12 cellular contexts compared by ENCODE assay signal in the genomic region with DNA sequence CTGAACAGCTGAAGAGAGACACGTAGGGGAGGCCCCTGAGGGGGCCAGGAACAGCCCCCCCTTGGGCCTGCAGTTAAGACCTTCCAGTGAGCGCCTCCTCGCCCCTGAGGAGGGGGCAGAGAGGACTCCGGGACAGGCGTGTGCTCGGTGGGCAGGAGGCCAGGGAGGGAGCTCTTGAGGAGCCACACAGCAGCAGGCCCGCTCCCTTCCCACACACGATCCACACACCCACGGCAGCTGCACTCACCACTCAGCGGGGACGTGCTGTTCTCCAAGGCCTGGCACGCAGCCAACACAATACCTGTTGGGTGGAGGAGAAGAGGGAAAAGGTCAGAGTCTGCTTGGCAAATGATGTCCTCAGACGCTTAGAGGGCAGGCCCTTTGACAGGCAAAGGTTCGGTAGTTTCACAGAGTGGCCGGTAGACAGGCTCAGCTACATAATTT. TPM values are rescaled to one million over a fixed set of nuclear protein-coding genes. Genes with fewer than 3 reads are reported as not detected.
A peak's percentile ranks its signal among the peaks of the same experiment; 100 is the strongest.
DNase-seq lines count a peak whose midpoint lies in the region; ATAC-seq, FAIRE-seq and TF ChIP-seq lines count a peak whose summit lies in the region.
"Had no signal": no experiment of that assay in that cellular context is flagged by ENCODE, and none has a peak within 500 bp of the region (broad histone marks: within the 10 kb centered on the region; RNA-seq: fewer than 3 reads in every experiment).

No MANE protein-coding gene starts in this region.

- no peak for TF ChIP-seq RAD21 in HepG2 (CRISPR knock-in tag; IDR thresholded peaks at IDR 0.05)

- H3K9ac ChIP-seq in HepG2 (ENCODE audit: insufficient read depth, low read depth, low read length): no peak overlapping the region

- in situ Hi-C loops in HepG2 (cut with HindIII; ENCODE audit: extremely low pct_ligation_motif_present, low pct_unique_long_range_greater_than_20kb): no loop called here
- in situ Hi-C loops in KBM-7 (cut with MboI; ENCODE audit: low pct_unique_long_range_greater_than_20kb, low sequenced_read_pairs): no loop called here

- WGBS in HepG2 (ENCODE audit: low lambda C conversion rate): 50% methylated on average over 10 of the region's 15 CpGs

- peak overlapping the region; percentile 46; the same call in 1 of the 2 replicates for H3K4me2 ChIP-seq in HepG2 (ENCODE audit: low read depth, low read length)

- H3K27me3 ChIP-seq in HepG2 (ENCODE audit: control insufficient read depth in 1 of 2, insufficient read depth in 2 of 2, low read length in 2 of 2) (no peaks in the 10 kb centered on the region), BE2C (no peaks in the 10 kb centered on the region)

- CTCF ChIA-PET in HepG2 (lab: Yijun Ruan, JAX; ENCODE audit: low intra/inter-chr PET ratio, low total read pairs): no interaction called here

- no peaks in the 10 kb centered on the region; the same call in 1 of the 2 replicates for H4K20me1 ChIP-seq in HepG2 (ENCODE audit: insufficient read depth, low read length)

- no peak overlapping the region for H2AFZ ChIP-seq in HepG2 (ENCODE audit: low read length)

- DNase-seq in DMS153 (lab: John Stamatoyannopoulos, UW) (peak; percentile 76), NCI-H146 (lab: John Stamatoyannopoulos, UW) (peak; percentile 50), SHP77 (lab: John Stamatoyannopoulos, UW) (peak; percentile 58 to 68), HepG2 (ENCODE audit: low spot score) (peak; percentile 42), BE2C (no peak), hepatic stellate cell (ENCODE audit: low spot score) (no peak), KBM-7 (no peak)
- DNase-seq: activated CD4-positive, alpha-beta T cell treated with anti-CD3 and anti-CD28 coated beads, Interleukin-2, amount 10 ng/mL, durations not matched to agents 24 days and 14 days; activated naive CD4-positive, alpha-beta T cell treated with anti-CD3 and anti-CD28 coated beads for 36 hours had no signal

- no peak for TF ChIP-seq POLR2A in HepG2 (IDR thresholded peaks at IDR 0.05; ENCODE audit: insufficient read depth in 1 of 2, low read depth in 2 of 2, low read length in 2 of 2)

- H3K79me2 ChIP-seq in HepG2 (ENCODE audit: insufficient read depth, low read length): peaks cover under 1% of the 10 kb centered on the region

- POLR2A ChIA-PET in HepG2 (lab: Yijun Ruan, JAX): interaction anchor here (0.9 kb wide), 1 partner anchor 10 kb away, joined by 5 read pairs; no protein-coding TSS in a partner anchor

- ATAC-seq in HepG2 (peak; percentile 60), GM18520 (IDR thresholded peaks at IDR 0.05; ENCODE audit: unreplicated experiment) (no peak)

- H3K27ac ChIP-seq in HepG2 (ENCODE audit: extremely low read length, insufficient read depth, low read length): no peak overlapping the region

- peaks cover 38% of the 10 kb centered on the region for H3K4me1 ChIP-seq in HepG2 (ENCODE audit: insufficient read depth, low read length)
- no peaks in the 10 kb centered on the region for H3K4me1 ChIP-seq in BE2C

- no TSS peak for BruUV-seq in HepG2 (replicated peaks; lab: Mats Ljungman, UMichigan)

- peak overlapping the region in 1 of 3 experiments; percentile 13; a peak in 1 of 6 replicates for H3K4me3 ChIP-seq in HepG2 (replicated peaks in 1 of 3; ENCODE audit: insufficient read depth in 1 of 3, low read depth in 2 of 3, low read length in 3 of 3)
- H3K4me3 ChIP-seq in BE2C (ENCODE audit: low read depth, low read length): no peak overlapping the region

- TF ChIP-seq EP300 in HepG2 (IDR thresholded peaks at IDR 0.05; ENCODE audit: low read depth in 2 of 2, low read length in 2 of 2) (no peak), HepG2 (CRISPR knock-in tag; IDR thresholded peaks at IDR 0.05; ENCODE audit: borderline replicate concordance) (no peak)

- peaks cover 0 to 2% of the 10 kb centered on the region in 2 experiments; a peak in 2 of 5 replicates for H3K36me3 ChIP-seq in HepG2 (replicated peaks in 1 of 2; ENCODE audit: control insufficient read depth in 1 of 2, insufficient read depth in 2 of 2, low read length in 2 of 2)
- no peaks in the 10 kb centered on the region for H3K36me3 ChIP-seq in BE2C

- H3K9me3 ChIP-seq in HepG2 (ENCODE audit: low read length): no peaks in the 10 kb centered on the region
- no peaks in the 10 kb centered on the region for H3K9me3 ChIP-seq in BE2C

- intact Hi-C loops in HepG2 (cut with micrococcal nuclease; ENCODE audit: unreplicated experiment): no loop called here

- FAIRE-seq in HepG2 (lab: Jason Lieb, UNC): peak; percentile 56
- FAIRE-seq: colon, frontal cortex had no signal

- TF ChIP-seq CTCF in HepG2 (CRISPR knock-in tag; IDR thresholded peaks at IDR 0.05) (no peak), BE2C (IDR thresholded peaks at IDR 0.05; ENCODE audit: low read depth, low read length) (no peak)

TF ChIP-seq in HepG2, 621 proteins besides CTCF, POLR2A, EP300 and RAD21 (continues in another document):
- TF ChIP-seq AGO1 (IDR thresholded peaks at IDR 0.05; ENCODE audit: low read depth, low read length, poor library complexity, severe bottlenecking) (no peak), NFIC (IDR thresholded peaks at IDR 0.05; ENCODE audit: low read length) (0 out of 2 replicates have a peak, but pooled peaks have one; percentile 29), ZNF3 (CRISPR knock-in tag; IDR thresholded peaks at IDR 0.05) (no peak), ZNF558 (CRISPR knock-in tag; IDR thresholded peaks at IDR 0.05; ENCODE audit: borderline replicate concordance) (no peak), NFKB2 (CRISPR knock-in tag; IDR thresholded peaks at IDR 0.05; ENCODE audit: borderline replicate concordance) (peak; percentile 58; the same call in 1 of the 2 replicates), HOXA5 (CRISPR knock-in tag; IDR thresholded peaks at IDR 0.05) (no peak), SALL1 (CRISPR knock-in tag; IDR thresholded peaks at IDR 0.05) (peak; percentile 75), ZFP62 (CRISPR knock-in tag; IDR thresholded peaks at IDR 0.05) (no peak), NR2F6 (IDR thresholded peaks at IDR 0.05) (peak; percentile 15; the same call in 1 of the 2 replicates), NR2F6 (CRISPR knock-in tag; IDR thresholded peaks at IDR 0.05) (0 out of 2 replicates have a peak, but pooled peaks have one; percentile 33)
- TF ChIP-seq, protein P1, sequence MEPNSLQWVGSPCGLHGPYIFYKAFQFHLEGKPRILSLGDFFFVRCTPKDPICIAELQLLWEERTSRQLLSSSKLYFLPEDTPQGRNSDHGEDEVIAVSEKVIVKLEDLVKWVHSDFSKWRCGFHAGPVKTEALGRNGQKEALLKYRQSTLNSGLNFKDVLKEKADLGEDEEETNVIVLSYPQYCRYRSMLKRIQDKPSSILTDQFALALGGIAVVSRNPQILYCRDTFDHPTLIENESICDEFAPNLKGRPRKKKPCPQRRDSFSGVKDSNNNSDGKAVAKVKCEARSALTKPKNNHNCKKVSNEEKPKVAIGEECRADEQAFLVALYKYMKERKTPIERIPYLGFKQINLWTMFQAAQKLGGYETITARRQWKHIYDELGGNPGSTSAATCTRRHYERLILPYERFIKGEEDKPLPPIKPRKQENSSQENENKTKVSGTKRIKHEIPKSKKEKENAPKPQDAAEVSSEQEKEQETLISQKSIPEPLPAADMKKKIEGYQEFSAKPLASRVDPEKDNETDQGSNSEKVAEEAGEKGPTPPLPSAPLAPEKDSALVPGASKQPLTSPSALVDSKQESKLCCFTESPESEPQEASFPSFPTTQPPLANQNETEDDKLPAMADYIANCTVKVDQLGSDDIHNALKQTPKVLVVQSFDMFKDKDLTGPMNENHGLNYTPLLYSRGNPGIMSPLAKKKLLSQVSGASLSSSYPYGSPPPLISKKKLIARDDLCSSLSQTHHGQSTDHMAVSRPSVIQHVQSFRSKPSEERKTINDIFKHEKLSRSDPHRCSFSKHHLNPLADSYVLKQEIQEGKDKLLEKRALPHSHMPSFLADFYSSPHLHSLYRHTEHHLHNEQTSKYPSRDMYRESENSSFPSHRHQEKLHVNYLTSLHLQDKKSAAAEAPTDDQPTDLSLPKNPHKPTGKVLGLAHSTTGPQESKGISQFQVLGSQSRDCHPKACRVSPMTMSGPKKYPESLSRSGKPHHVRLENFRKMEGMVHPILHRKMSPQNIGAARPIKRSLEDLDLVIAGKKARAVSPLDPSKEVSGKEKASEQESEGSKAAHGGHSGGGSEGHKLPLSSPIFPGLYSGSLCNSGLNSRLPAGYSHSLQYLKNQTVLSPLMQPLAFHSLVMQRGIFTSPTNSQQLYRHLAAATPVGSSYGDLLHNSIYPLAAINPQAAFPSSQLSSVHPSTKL (CRISPR knock-in tag; IDR thresholded peaks at IDR 0.05): peak; percentile 33; the same call in 1 of the 2 replicates
- TF ChIP-seq, protein P2, sequence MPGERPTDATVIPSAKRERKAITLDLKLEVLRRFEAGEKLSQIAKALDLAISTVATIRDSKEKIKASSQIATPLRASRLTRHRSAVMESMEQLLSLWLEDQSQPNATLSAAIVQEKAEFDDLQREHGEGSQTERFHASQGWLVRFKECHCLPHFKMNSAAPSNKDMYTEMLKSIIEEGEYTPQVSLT (CRISPR knock-in tag; IDR thresholded peaks at IDR 0.05; ENCODE audit: borderline replicate concordance, low read depth): no peak

RNA-seq across cellular contexts. Expression of a gene that starts 39.0 kb away (rescaled TPM):
- total RNA-seq in HepG2 (2016; rRNA removed; fragmentation: Illumina TruSeq; extraction: Trizol): 12.5 and 15.3 TPM in 2 replicates
- total RNA-seq in HepG2 (2016; cell fraction: cytosol; rRNA removed; fragmentation: Illumina TruSeq; extraction: Trizol; ENCODE audit: low read depth): 1.3 and 1.5 TPM in 2 replicates
- 11.9 and 15.9 TPM in 2 replicates for total RNA-seq in HepG2 (2016; cell fraction: insoluble cytoplasmic fraction; rRNA removed; fragmentation: Illumina TruSeq; extraction: Trizol)
- 7.3 and 8.5 TPM in 2 replicates for total RNA-seq in HepG2 (2016; cell fraction: membrane; rRNA removed; fragmentation: Illumina TruSeq; extraction: Trizol)
- total RNA-seq in HepG2 (2016; cell fraction: nucleus; rRNA removed; fragmentation: Illumina TruSeq; extraction: Trizol): 17.0 and 19.4 TPM in 2 replicates
- 6.7 and 7.8 TPM in 2 replicates for polyA plus RNA-seq in HepG2 (2011; rRNA removed)
- polyA plus RNA-seq in HepG2 (2011; cell fraction: cytosol; rRNA removed): 7.9 and 10.8 TPM in 2 replicates
- 9.1 and 10.7 TPM in 2 replicates for polyA plus RNA-seq in HepG2 (2011; cell fraction: nucleus; rRNA removed)
- 12.3 and 20.7 TPM in 2 replicates for polyA plus RNA-seq in HepG2 (2012)
- polyA plus RNA-seq in HepG2 (2016; cell fraction: cytosol; fragmentation: Illumina TruSeq; extraction: Trizol; ENCODE audit: low read depth): 1.3 and 1.4 TPM in 2 replicates
- polyA plus RNA-seq in HepG2 (2016; cell fraction: insoluble cytoplasmic fraction; fragmentation: Illumina TruSeq; extraction: Trizol; ENCODE audit: low read depth): 9.8 and 11.3 TPM in 2 replicates
- polyA plus RNA-seq in HepG2 (2016; cell fraction: membrane; fragmentation: Illumina TruSeq; extraction: Trizol; ENCODE audit: low read depth): 4.6 and 4.7 TPM in 2 replicates
- 19.9 and 20.7 TPM in 2 replicates for polyA plus RNA-seq in HepG2 (2016; cell fraction: nucleus; fragmentation: Illumina TruSeq; extraction: Trizol; ENCODE audit: insufficient read depth, low read depth)
- polyA minus RNA-seq in HepG2 (2011; rRNA and poly(A)+ RNA removed; ENCODE audit: low replicate concordance): 9.7 and 45.0 TPM in 2 replicates
- 14.3 and 16.0 TPM in 2 replicates for polyA minus RNA-seq in HepG2 (2011; cell fraction: cytosol; rRNA and poly(A)+ RNA removed)
- polyA minus RNA-seq in HepG2 (2011; cell fraction: nucleus; rRNA and poly(A)+ RNA removed): 11.7 and 14.8 TPM in 2 replicates
- not detected for polyA plus RNA-seq in BE2C (2012; ENCODE audit: insufficient read depth, insufficient read length, low read depth)
- total RNA-seq: activated CD4-positive, alpha-beta T cell treated with anti-CD3 and anti-CD28 coated beads, Interleukin-2, amount 10 ng/mL, durations not matched to agents 24 days and 14 days had no signal

Comparison
In these comparisons a context has a peak if more than half of its experiments do, and no peak if none do; other contexts are left out.
1. DNase-seq: peak in DMS153 (single experiment), NCI-H146 (single experiment), SHP77 (2 of 2) and HepG2 (single experiment); none in BE2C (single experiment), hepatic stellate cell (single experiment) and KBM-7 (single experiment).